Comparison of ENCODE assay signal across 22 cellular contexts in the genomic region with DNA sequence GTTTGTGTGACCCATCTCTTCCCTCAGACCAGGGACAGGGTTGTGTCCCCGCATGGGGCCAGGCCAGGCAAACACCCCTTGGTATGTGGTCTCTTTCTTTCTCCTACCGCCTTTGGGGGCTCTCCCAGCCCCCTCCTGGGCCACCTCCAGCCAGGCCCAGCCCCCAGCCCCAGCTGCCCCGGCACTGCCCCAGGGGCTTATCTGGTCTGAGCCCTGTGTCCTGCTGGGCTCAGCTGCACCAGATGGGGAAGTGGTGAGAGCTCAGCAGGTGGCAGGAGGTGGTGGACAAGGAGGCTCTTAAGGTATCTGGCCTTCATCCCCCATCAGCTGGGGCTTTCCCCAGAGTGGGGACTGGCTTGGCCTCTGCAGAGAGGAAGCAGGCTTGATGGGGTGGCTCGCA. TPM values are rescaled to one million over a fixed set of nuclear protein-coding genes. Genes with fewer than 3 reads are reported as not detected.
DNase-seq lines count a peak whose midpoint lies in the region; ATAC-seq and TF ChIP-seq lines count a peak whose summit lies in the region.
"Had no signal": no experiment of that assay in that cellular context is flagged by ENCODE, and none has a peak within 500 bp of the region (broad histone marks: within the 10 kb centered on the region; RNA-seq: fewer than 3 reads in every experiment).

No MANE protein-coding gene starts in this region.

- H3K9me3 ChIP-seq in HEK293 (ENCODE audit: control insufficient read depth, insufficient read depth, low read depth, low read length) (no peaks in the 10 kb centered on the region), OCI-LY7 (ENCODE audit: low read length) (no peaks in the 10 kb centered on the region)
- H3K9me3 ChIP-seq: prostate gland had no signal

- H3K9me2 ChIP-seq in OCI-LY7 (ENCODE audit: insufficient read depth, low read length) = no peaks in the 10 kb centered on the region

- intact Hi-C loops in OCI-LY7 (cut with micrococcal nuclease; ENCODE audit: unreplicated experiment) = no loop called here

- H2AK5ac ChIP-seq in mesendoderm (ENCODE audit: low read length) = no peak overlapping the region

- H3K4me1 ChIP-seq in HEK293 (ENCODE audit: control insufficient read depth, insufficient read depth, low read length) (no peaks in the 10 kb centered on the region), OCI-LY7 (ENCODE audit: insufficient read depth, low read length, poor library complexity, severe bottlenecking) (no peaks in the 10 kb centered on the region), mesendoderm (ENCODE audit: control insufficient read depth, low read depth, low read length) (peaks cover 7% of the 10 kb centered on the region)
- H3K4me1 ChIP-seq: prostate gland had no signal

- H3K23ac ChIP-seq in mesendoderm (ENCODE audit: low read length) = no peak overlapping the region

- DNase-seq in GM10266 (ENCODE audit: extremely low spot score) = peak; percentile 43
- peak; percentile 25 for DNase-seq in OCI-LY7 (ENCODE audit: low spot score)
- peak; percentile 62 for DNase-seq in mesendoderm
- DNase-seq in activated naive CD4-positive, alpha-beta T cell treated with Interleukin-2 at 50 U/mL for 16 hours = no peak
- no peak for DNase-seq in T-helper 9 cell
- no peak for DNase-seq in dermis blood vessel endothelial cell
- DNase-seq: activated CD4-positive, alpha-beta memory T cell treated with anti-CD3 and anti-CD28 coated beads, Interleukin-2, amount 10 ng/mL, durations not matched to agents 7 days and 5 days; activated T-cell treated with anti-CD3 and anti-CD28 coated beads, Interleukin-2, amount 50 U/mL, for 72 hours; hippocampal formation; kidney; mammary epithelial cell; NCI-H2081; NCI-H510A treated with DMSO at 0.1 percent for 48 hours; stimulated activated CD4-positive, alpha-beta T cell treated with anti-CD3 and anti-CD28 coated beads, Interleukin-4, amount 100 ng/mL, for 4 hours had no signal

- H3K36me3 ChIP-seq in HEK293 (ENCODE audit: control insufficient read depth in 2 of 2, insufficient read depth in 1 of 2, low read length in 2 of 2) (no peaks in the 10 kb centered on the region), OCI-LY7 (ENCODE audit: insufficient read depth, low read length) (no peaks in the 10 kb centered on the region), mesendoderm (ENCODE audit: control insufficient read depth, insufficient read depth, low read length) (no peaks in the 10 kb centered on the region)
- H3K36me3 ChIP-seq: prostate gland had no signal

- BruUV-seq in OCI-LY7 (replicated peaks; lab: Mats Ljungman, UMichigan) = no TSS peak

- no peak overlapping the region for H3K56ac ChIP-seq in mesendoderm (ENCODE audit: low read length)

- no peak overlapping the region for H3K18ac ChIP-seq in mesendoderm (ENCODE audit: low read length)

- H3K79me1 ChIP-seq in mesendoderm (ENCODE audit: low read length) = no peaks in the 10 kb centered on the region

- no peak overlapping the region for H2AFZ ChIP-seq in OCI-LY7 (ENCODE audit: low read length)

- H3K4me2 ChIP-seq in OCI-LY7 (ENCODE audit: low read length) = no peak overlapping the region
- no peak overlapping the region for H3K4me2 ChIP-seq in mesendoderm (ENCODE audit: low read length)

- H3K27ac ChIP-seq in HEK293 (ENCODE audit: extremely low read depth, low read depth, low read length) (peak overlapping the region; percentile 2; the same call in 1 of the 2 replicates), OCI-LY7 (ENCODE audit: low read depth, low read length, poor library complexity, severe bottlenecking) (no peak overlapping the region), mesendoderm (ENCODE audit: low read depth, low read length) (no peak overlapping the region)
- H3K27ac ChIP-seq: prostate gland, VCaP had no signal

- TF ChIP-seq CTCF in GM10266 (IDR thresholded peaks at IDR 0.05; ENCODE audit: control insufficient read depth, insufficient read depth, low read depth, missing control alignments) (no peak), HEK293 (tag by site-specific recombination; IDR thresholded peaks at IDR 0.05) (no peak), OCI-LY7 (conservative IDR thresholded peaks at IDR 0.05; ENCODE audit: low read length) (no peak)

- H3K4ac ChIP-seq in mesendoderm (ENCODE audit: low read depth, low read length) = no peak overlapping the region

- H4K8ac ChIP-seq in mesendoderm (ENCODE audit: low read depth, low read length) = no peak overlapping the region

- CTCF ChIA-PET in HEK293 (lab: Yijun Ruan, JAX) = interaction anchor here (1.1 kb wide), 1 partner anchor 97 kb away, joined by 3 read pairs; no protein-coding TSS in a partner anchor
- CTCF ChIA-PET in OCI-LY7 (lab: Charles Lee; ENCODE audit: unreplicated experiment) = no interaction called here

- whole genome bisulfite sequencing in mesendoderm (ENCODE audit: extremely low coverage, insufficient coverage, low lambda C conversion rate) = no CpG with 5 or more reads among the region's 4 CpGs

- no peak overlapping the region for H2BK15ac ChIP-seq in mesendoderm (replicated peaks; ENCODE audit: low read depth)

- POLR2A ChIA-PET in HEK293 (lab: Yijun Ruan, JAX) = no interaction called here
- POLR2A ChIA-PET in OCI-LY7 (lab: Charles Lee) = interaction anchor here (0.7 kb wide), 1 partner anchor 109 kb away, joined by 4 read pairs; no protein-coding TSS in a partner anchor

- no peak overlapping the region for H2BK5ac ChIP-seq in mesendoderm (ENCODE audit: low read length)

- no peak overlapping the region for H3K9ac ChIP-seq in mesendoderm (ENCODE audit: low read length)

- no peak for ATAC-seq in GM21381 (IDR thresholded peaks at IDR 0.05; ENCODE audit: unreplicated experiment)
- ATAC-seq: activated naive CD4-positive, alpha-beta T cell treated with anti-CD3 and anti-CD28 coated beads, Interleukin-2, amount 50 U/mL, for 72 hours; activated T-cell treated with anti-CD3 and anti-CD28 coated beads, Interleukin-2, amount 50 U/mL, for 72 hours; HepG2; natural killer cell treated with Interleukin-12 subunit alpha and Interleukin-12 subunit beta and Interleukin-15 and Interleukin-18, amount 100 ng/mL, for 72 hours; Panc1 had no signal

- no peaks in the 10 kb centered on the region for H4K20me1 ChIP-seq in OCI-LY7 (ENCODE audit: insufficient read depth, low read length)

- no peak overlapping the region for H4K5ac ChIP-seq in mesendoderm (ENCODE audit: low read length)

- no peak overlapping the region for H2BK120ac ChIP-seq in mesendoderm (ENCODE audit: low read depth, low read length)

- no peak overlapping the region for H3K4me3 ChIP-seq in HEK293 (ENCODE audit: low read depth, low read length)
- no peak overlapping the region for H3K4me3 ChIP-seq in OCI-LY7 (ENCODE audit: low read depth, low read length, poor library complexity, severe bottlenecking)
- no peak overlapping the region for H3K4me3 ChIP-seq in mesendoderm (ENCODE audit: low read length)
- H3K4me3 ChIP-seq: prostate gland had no signal

- no peaks in the 10 kb centered on the region for H3K27me3 ChIP-seq in mesendoderm (ENCODE audit: insufficient read depth, low read length, poor library complexity)

- H3K79me2 ChIP-seq in OCI-LY7 (ENCODE audit: insufficient read depth, low read depth, low read length) (no peaks in the 10 kb centered on the region), mesendoderm (ENCODE audit: control insufficient read depth, insufficient read depth, low read length) (no peaks in the 10 kb centered on the region)

TF ChIP-seq in HEK293, 187 proteins besides CTCF, POLR2A, EP300 and RAD21 (continues in another document):
- TF ChIP-seq SETDB1 (IDR thresholded peaks at IDR 0.05; ENCODE audit: insufficient read length, low read length) (no peak), ZNF112 (tag by site-specific recombination; IDR thresholded peaks at IDR 0.05) (no peak), ZNF302 (tag by site-specific recombination; IDR thresholded peaks at IDR 0.05; ENCODE audit: low read depth) (no peak)
- TF ChIP-seq, protein P1, sequence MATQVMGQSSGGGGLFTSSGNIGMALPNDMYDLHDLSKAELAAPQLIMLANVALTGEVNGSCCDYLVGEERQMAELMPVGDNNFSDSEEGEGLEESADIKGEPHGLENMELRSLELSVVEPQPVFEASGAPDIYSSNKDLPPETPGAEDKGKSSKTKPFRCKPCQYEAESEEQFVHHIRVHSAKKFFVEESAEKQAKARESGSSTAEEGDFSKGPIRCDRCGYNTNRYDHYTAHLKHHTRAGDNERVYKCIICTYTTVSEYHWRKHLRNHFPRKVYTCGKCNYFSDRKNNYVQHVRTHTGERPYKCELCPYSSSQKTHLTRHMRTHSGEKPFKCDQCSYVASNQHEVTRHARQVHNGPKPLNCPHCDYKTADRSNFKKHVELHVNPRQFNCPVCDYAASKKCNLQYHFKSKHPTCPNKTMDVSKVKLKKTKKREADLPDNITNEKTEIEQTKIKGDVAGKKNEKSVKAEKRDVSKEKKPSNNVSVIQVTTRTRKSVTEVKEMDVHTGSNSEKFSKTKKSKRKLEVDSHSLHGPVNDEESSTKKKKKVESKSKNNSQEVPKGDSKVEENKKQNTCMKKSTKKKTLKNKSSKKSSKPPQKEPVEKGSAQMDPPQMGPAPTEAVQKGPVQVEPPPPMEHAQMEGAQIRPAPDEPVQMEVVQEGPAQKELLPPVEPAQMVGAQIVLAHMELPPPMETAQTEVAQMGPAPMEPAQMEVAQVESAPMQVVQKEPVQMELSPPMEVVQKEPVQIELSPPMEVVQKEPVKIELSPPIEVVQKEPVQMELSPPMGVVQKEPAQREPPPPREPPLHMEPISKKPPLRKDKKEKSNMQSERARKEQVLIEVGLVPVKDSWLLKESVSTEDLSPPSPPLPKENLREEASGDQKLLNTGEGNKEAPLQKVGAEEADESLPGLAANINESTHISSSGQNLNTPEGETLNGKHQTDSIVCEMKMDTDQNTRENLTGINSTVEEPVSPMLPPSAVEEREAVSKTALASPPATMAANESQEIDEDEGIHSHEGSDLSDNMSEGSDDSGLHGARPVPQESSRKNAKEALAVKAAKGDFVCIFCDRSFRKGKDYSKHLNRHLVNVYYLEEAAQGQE (tag by site-specific recombination; IDR thresholded peaks at IDR 0.05) = no peak
- TF ChIP-seq, protein P2, sequence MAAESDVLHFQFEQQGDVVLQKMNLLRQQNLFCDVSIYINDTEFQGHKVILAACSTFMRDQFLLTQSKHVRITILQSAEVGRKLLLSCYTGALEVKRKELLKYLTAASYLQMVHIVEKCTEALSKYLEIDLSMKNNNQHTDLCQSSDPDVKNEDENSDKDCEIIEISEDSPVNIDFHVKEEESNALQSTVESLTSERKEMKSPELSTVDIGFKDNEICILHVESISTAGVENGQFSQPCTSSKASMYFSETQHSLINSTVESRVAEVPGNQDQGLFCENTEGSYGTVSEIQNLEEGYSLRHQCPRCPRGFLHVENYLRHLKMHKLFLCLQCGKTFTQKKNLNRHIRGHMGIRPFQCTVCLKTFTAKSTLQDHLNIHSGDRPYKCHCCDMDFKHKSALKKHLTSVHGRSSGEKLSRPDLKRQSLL (tag by site-specific recombination; IDR thresholded peaks at IDR 0.05) = no peak

RNA-seq across cellular contexts. Expression of a gene that starts 8.7 kb away (rescaled TPM):
- 2.1 and 3.3 TPM in 2 replicates for total RNA-seq in OCI-LY7 (2014; rRNA removed; shearing (Covaris generic))
- total RNA-seq in OCI-LY7 (2022) = 1.1 and 1.4 TPM in 2 replicates
- 0.46 TPM for polyA plus RNA-seq in mesendoderm (2013, experiment 1 of 2)
- 0.43 TPM for polyA plus RNA-seq in mesendoderm (2013, experiment 2 of 2)
- under 0.01 and 0.09 TPM in 2 replicates for total RNA-seq in dermis blood vessel endothelial cell

RNA-seq across cellular contexts. Expression of a gene that starts 59.0 kb away (rescaled TPM):
- 18.1 and 24.3 TPM in 2 replicates for total RNA-seq in OCI-LY7 (2014; rRNA removed; shearing (Covaris generic))
- total RNA-seq in OCI-LY7 (2022) (45.8 and 49.2 TPM in 2 replicates), dermis blood vessel endothelial cell (2.6 and 7.7 TPM in 2 replicates)
- polyA plus RNA-seq in mesendoderm (2013, experiment 1 of 2) = 12.8 TPM
- polyA plus RNA-seq in mesendoderm (2013, experiment 2 of 2) = 12.9 TPM

Comparison
In these comparisons a context has a peak if more than half of its experiments do, and no peak if none do; other contexts are left out.
1. DNase-seq: peak in GM10266 (single experiment), OCI-LY7 (single experiment) and mesendoderm (single experiment); none in activated naive CD4-positive, alpha-beta T cell treated with Interleukin-2 at 50 U/mL for 16 hours (single experiment), T-helper 9 cell (single experiment) and dermis blood vessel endothelial cell (single experiment).